4 cellular contexts compared by ENCODE assay signal in the genomic region with DNA sequence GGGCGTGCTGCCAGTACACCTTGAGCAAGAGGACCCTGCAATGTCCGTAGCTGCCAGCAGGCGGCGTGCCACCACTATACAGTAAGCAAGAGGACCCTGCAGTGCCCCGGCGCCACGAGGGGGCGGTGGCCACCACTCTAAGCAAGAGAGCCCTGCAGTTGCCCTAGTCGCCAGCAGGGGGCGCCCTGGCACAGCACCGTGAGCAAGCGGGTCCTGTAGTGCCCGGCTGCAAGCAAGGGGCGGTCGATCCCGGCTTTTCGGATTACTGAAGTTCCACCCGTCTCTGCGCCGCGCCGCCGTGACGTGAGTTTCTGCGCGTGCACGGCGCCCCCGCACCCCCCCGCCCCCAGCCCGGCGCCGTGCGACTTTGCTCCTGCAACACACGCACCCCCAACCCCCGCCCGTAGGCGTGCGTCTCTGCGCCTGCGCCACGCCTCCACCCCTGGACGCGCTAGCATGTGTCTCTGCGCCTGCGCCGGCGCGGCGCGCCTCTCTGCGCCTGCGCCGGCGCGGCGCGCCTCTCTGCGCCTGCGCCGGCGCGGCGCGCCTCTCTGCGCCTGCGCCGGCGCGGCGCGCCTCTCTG. TPM values are rescaled to one million over a fixed set of nuclear protein-coding genes. Genes with fewer than 3 reads are reported as not detected.
"Had no signal": no experiment of that assay in that cellular context is flagged by ENCODE, and none has a peak within 500 bp of the region (broad histone marks: within the 10 kb centered on the region; RNA-seq: fewer than 3 reads in every experiment).

No MANE protein-coding gene starts in this region.

RNA-seq across cellular contexts. Expression of a gene that starts 31.2 kb away (rescaled TPM):
- total RNA-seq: M059J, PC-3, Right ventricle myocardium superior, SJSA1 had no signal
